ENCODE assay signal across 1 cellular context in genomic region chr1:19209990-19210771, GRCh38.
TF ChIP-seq lines count a peak whose summit lies in the region.

UBR4 (minus strand) TSS chr1:19210266; CDS start chr1:19210248, 18 bp downstream.

TF ChIP-seq in HepG2, 621 proteins besides CTCF, POLR2A, EP300 and RAD21 (continued from another document and continues in another):
- TF ChIP-seq PRDM4 (CRISPR knock-in tag; IDR thresholded peaks at IDR 0.05; ENCODE audit: borderline replicate concordance) (no peak), DBP (CRISPR knock-in tag; IDR thresholded peaks at IDR 0.05; ENCODE audit: not compliant biosample characterization) (peak; percentile 89), FOXP4 (CRISPR knock-in tag; IDR thresholded peaks at IDR 0.05) (peak; percentile 82), BRF2 (CRISPR knock-in tag; IDR thresholded peaks at IDR 0.05) (no peak; the same call in 1 of the 2 replicates), SP1 (IDR thresholded peaks at IDR 0.05) (no peak), SP1 (CRISPR knock-in tag; IDR thresholded peaks at IDR 0.05) (peak; percentile 85), SP2 (CRISPR knock-in tag; IDR thresholded peaks at IDR 0.05) (peak; percentile 61; the same call in 1 of the 2 replicates), NCOA1 (CRISPR knock-in tag; IDR thresholded peaks at IDR 0.05) (no peak), ZNF674 (CRISPR knock-in tag; IDR thresholded peaks at IDR 0.05; ENCODE audit: low read depth) (no peak), ZFP91 (CRISPR knock-in tag; IDR thresholded peaks at IDR 0.05; ENCODE audit: borderline replicate concordance) (peak; percentile 96), FOXM1 (CRISPR knock-in tag; IDR thresholded peaks at IDR 0.05) (no peak), ZBTB26 (CRISPR knock-in tag; IDR thresholded peaks at IDR 0.05; ENCODE audit: borderline replicate concordance) (peak; percentile 61; the same call in 1 of the 2 replicates), ZNF121 (CRISPR knock-in tag; IDR thresholded peaks at IDR 0.05) (no peak; the same call in 1 of the 2 replicates), ZNF747 (CRISPR knock-in tag; IDR thresholded peaks at IDR 0.05; ENCODE audit: borderline replicate concordance) (peak; percentile 88), SMC3 (IDR thresholded peaks at IDR 0.05; ENCODE audit: low read length) (no peak; the same call in 1 of the 2 replicates), FOXP1 (IDR thresholded peaks at IDR 0.05) (no peak), FOXP1 (CRISPR knock-in tag; IDR thresholded peaks at IDR 0.05) (peak; percentile 35; the same call in 1 of the 2 replicates), TCF7 (IDR thresholded peaks at IDR 0.05; ENCODE audit: low read depth) (no peak), ZNF335 (CRISPR knock-in tag; IDR thresholded peaks at IDR 0.05) (peak; percentile 95), ZNF484 (CRISPR knock-in tag; IDR thresholded peaks at IDR 0.05; ENCODE audit: borderline replicate concordance, low read depth) (no peak), ZSCAN12 (CRISPR knock-in tag; IDR thresholded peaks at IDR 0.05) (peak; percentile 93), ZNF605 (CRISPR knock-in tag; IDR thresholded peaks at IDR 0.05) (no peak), CSRNP2 (CRISPR knock-in tag; conservative IDR thresholded peaks at IDR 0.05; ENCODE audit: low read depth) (no peak), LCORL (IDR thresholded peaks at IDR 0.05) (no peak), LCORL (CRISPR knock-in tag; IDR thresholded peaks at IDR 0.05) (peak; percentile 77), PRDM10 (CRISPR knock-in tag; IDR thresholded peaks at IDR 0.05; ENCODE audit: low read depth) (no peak), ZBED4 (CRISPR knock-in tag; IDR thresholded peaks at IDR 0.05; ENCODE audit: borderline replicate concordance) (peak; percentile 88), CCDC6 (CRISPR knock-in tag; IDR thresholded peaks at IDR 0.05) (peak; percentile 98), ZNF772 (CRISPR knock-in tag; IDR thresholded peaks at IDR 0.05) (peak; percentile 84; the same call in 1 of the 2 replicates), ZNF816 (CRISPR knock-in tag; IDR thresholded peaks at IDR 0.05; ENCODE audit: borderline replicate concordance) (no peak; the same call in 1 of the 2 replicates), ZNF713 (CRISPR knock-in tag; IDR thresholded peaks at IDR 0.05) (no peak), ATAD3A (CRISPR knock-in tag; IDR thresholded peaks at IDR 0.05) (no peak), ZNF160 (CRISPR knock-in tag; IDR thresholded peaks at IDR 0.05) (peak; percentile 91), PREB (CRISPR knock-in tag; IDR thresholded peaks at IDR 0.05) (no peak), KDM2A (CRISPR knock-in tag; IDR thresholded peaks at IDR 0.05; ENCODE audit: borderline replicate concordance, low read depth) (peak; percentile 98), TEAD2 (CRISPR knock-in tag; IDR thresholded peaks at IDR 0.05) (peak; percentile 73; the same call in 1 of the 2 replicates), TFAP4 (IDR thresholded peaks at IDR 0.05; ENCODE audit: borderline replicate concordance, low read depth) (peak; percentile 27; the same call in 1 of the 2 replicates)
